ENCODE assay signal across 1 cellular context in the genomic region with DNA sequence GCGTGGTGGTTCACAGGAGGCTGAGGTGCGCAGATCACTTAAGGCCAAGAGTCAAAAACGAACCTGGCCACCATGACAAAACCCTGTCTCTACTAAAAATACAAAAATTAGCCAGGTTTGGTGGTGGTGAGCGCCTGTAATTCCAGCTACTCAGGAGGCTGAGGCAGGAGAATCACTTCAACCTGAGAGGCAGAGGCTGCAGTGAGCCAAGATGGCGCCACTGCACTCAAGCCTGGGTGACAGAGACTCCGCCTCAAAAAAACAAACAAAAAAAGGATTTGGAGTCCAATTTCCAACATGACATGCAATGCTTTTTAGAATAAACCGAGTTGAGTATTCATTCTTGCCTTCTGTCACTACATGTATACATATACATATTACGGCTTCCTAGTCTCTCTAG.
TF ChIP-seq lines count a peak whose summit lies in the region.

No MANE protein-coding gene starts in this region.

TF ChIP-seq in HepG2, 621 proteins besides CTCF, POLR2A, EP300 and RAD21:
- TF ChIP-seq, protein P1, sequence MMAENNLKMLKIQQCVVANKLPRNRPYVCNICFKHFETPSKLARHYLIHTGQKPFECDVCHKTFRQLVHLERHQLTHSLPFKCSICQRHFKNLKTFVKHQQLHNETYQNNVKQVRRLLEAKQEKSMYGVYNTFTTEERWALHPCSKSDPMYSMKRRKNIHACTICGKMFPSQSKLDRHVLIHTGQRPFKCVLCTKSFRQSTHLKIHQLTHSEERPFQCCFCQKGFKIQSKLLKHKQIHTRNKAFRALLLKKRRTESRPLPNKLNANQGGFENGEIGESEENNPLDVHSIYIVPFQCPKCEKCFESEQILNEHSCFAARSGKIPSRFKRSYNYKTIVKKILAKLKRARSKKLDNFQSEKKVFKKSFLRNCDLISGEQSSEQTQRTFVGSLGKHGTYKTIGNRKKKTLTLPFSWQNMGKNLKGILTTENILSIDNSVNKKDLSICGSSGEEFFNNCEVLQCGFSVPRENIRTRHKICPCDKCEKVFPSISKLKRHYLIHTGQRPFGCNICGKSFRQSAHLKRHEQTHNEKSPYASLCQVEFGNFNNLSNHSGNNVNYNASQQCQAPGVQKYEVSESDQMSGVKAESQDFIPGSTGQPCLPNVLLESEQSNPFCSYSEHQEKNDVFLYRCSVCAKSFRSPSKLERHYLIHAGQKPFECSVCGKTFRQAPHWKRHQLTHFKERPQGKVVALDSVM (CRISPR knock-in tag; IDR thresholded peaks at IDR 0.05): peak; percentile 40; the same call in 1 of the 2 replicates
TF ChIP-seq in HepG2: peak in this region for 1; not testable (repeated sequence) for 620.
